In genomic region chr20:38326309-38326708, GRCh38 we compare ENCODE assay signal across 22 cellular contexts. TPM values are rescaled to one million over a fixed set of nuclear protein-coding genes. Genes with fewer than 3 reads are reported as not detected.
A peak's percentile ranks its signal among the peaks of the same experiment; 100 is the strongest.
DNase-seq lines count a peak whose midpoint lies in the region; FAIRE-seq and TF ChIP-seq lines count a peak whose summit lies in the region.
"Had no signal": no experiment of that assay in that cellular context is flagged by ENCODE, and none has a peak within 500 bp of the region (broad histone marks: within the 10 kb centered on the region; RNA-seq: fewer than 3 reads in every experiment).

No MANE protein-coding gene starts in this region.

- H3K9ac ChIP-seq in MM.1S (ENCODE audit: low read length): no peak overlapping the region

- no peak for TF ChIP-seq CTCF in MM.1S (IDR thresholded peaks at IDR 0.05; ENCODE audit: low read length)

- no peaks in the 10 kb centered on the region for H3K9me2 ChIP-seq in MM.1S (replicated peaks; ENCODE audit: insufficient read depth, low read length)

- H3K4me2 ChIP-seq in MM.1S (ENCODE audit: low read depth, low read length): no peak overlapping the region
- H3K4me2 ChIP-seq: A549 had no signal

- no peaks in the 10 kb centered on the region for H3K27me3 ChIP-seq in MM.1S (replicated peaks; ENCODE audit: insufficient read depth, low read length)

- peak; percentile 78 for FAIRE-seq in HTR-8/SVneo (lab: Jason Lieb, UNC)
- FAIRE-seq: A549, GM12892, H54 had no signal

- H2AFZ ChIP-seq in MM.1S (ENCODE audit: low read length): no peak overlapping the region

- H3K27ac ChIP-seq in MM.1S (ENCODE audit: low read length): peak overlapping the region; percentile 79; the same call in 1 of the 2 replicates
- H3K27ac ChIP-seq: A549 had no signal

- no peak for DNase-seq in HTR-8/SVneo (ENCODE audit: insufficient read length, low spot score)
- no peak for DNase-seq in MM.1S
- DNase-seq in kidney tubule cell (ENCODE audit: low spot score): peak; percentile 67
- no peak for DNase-seq in DMS 273 (lab: John Stamatoyannopoulos, UW; ENCODE audit: unreplicated experiment)
- DNase-seq in SKM-1 (lab: John Stamatoyannopoulos, UW; ENCODE audit: unreplicated experiment): no peak
- DNase-seq in activated CD4-positive, alpha-beta T cell treated with anti-CD3 and anti-CD28 coated beads for 4 hours: no peak
- no peak for DNase-seq in effector CD4-positive, alpha-beta T cell
- DNase-seq: 8988T; C1 segment of cervical spinal cord; Caco-2; CD8-positive, alpha-beta T cell; DMS 273 treated with DMSO at 0.1 percent for 48 hours; DMS79; EL; GF-D8; GOT3; HFFc6 had no signal

- H3F3A ChIP-seq in MM.1S (ENCODE audit: insufficient read depth, low read length): peaks cover 17% of the 10 kb centered on the region

- no peaks in the 10 kb centered on the region for H3K79me2 ChIP-seq in MM.1S (ENCODE audit: low read length)

- peaks cover 26% of the 10 kb centered on the region for H3K4me1 ChIP-seq in MM.1S (ENCODE audit: low read length)
- H3K4me1 ChIP-seq: A549, HAP-1 had no signal

- no peaks in the 10 kb centered on the region for H3K36me3 ChIP-seq in MM.1S (replicated peaks; ENCODE audit: insufficient read depth, low read length)
- H3K36me3 ChIP-seq: HAP-1 had no signal

- H4K20me1 ChIP-seq in MM.1S (ENCODE audit: insufficient read depth, low read length): no peaks in the 10 kb centered on the region

- no peaks in the 10 kb centered on the region for H3K9me3 ChIP-seq in MM.1S (replicated peaks; ENCODE audit: insufficient read depth, low read length)
- H3K9me3 ChIP-seq: A549, Caco-2, HAP-1 had no signal

- H3K4me3 ChIP-seq in MM.1S (ENCODE audit: low read length): no peak overlapping the region
- H3K4me3 ChIP-seq: A549, HAP-1 had no signal

TF ChIP-seq in PFSK-1, 5 proteins besides CTCF, POLR2A, EP300 and RAD21:
- TF ChIP-seq FOXP2 (optimal IDR thresholded peaks at IDR 0.05; ENCODE audit: borderline replicate concordance, extremely low read depth, extremely low read length, insufficient read depth) (no peak), POLR2AphosphoS5 (IDR thresholded peaks at IDR 0.05; ENCODE audit: low read depth, low read length) (peak; percentile 100), TAF1 (IDR thresholded peaks at IDR 0.05; ENCODE audit: borderline replicate concordance, insufficient read depth, low read length) (peak; percentile 91; the same call in 1 of the 2 replicates), REST (IDR thresholded peaks at IDR 0.05; ENCODE audit: insufficient read depth in 1 of 2, low read depth in 2 of 2, low read length in 2 of 2) (peak in 1 of 2 experiments; percentile 39; a peak in 2 of 4 replicates), SIN3A (IDR thresholded peaks at IDR 0.05; ENCODE audit: borderline replicate concordance, insufficient read depth, low read length) (peak; percentile 84; the same call in 1 of the 2 replicates)

RNA-seq across cellular contexts. Expression of gene LBP, which starts 20.0 kb away (rescaled TPM):
- not detected for polyA plus RNA-seq in PFSK-1 (2012; ENCODE audit: insufficient read length, low read depth)

RNA-seq across cellular contexts. Expression of gene BPI, which starts 22.4 kb away (rescaled TPM):
- 3.3 TPM for polyA plus RNA-seq in PFSK-1 (2012; ENCODE audit: insufficient read length, low read depth)
- polyA plus RNA-seq: A549 had no signal
